ENCODE assay signal across 15 cellular contexts in the genomic region with DNA sequence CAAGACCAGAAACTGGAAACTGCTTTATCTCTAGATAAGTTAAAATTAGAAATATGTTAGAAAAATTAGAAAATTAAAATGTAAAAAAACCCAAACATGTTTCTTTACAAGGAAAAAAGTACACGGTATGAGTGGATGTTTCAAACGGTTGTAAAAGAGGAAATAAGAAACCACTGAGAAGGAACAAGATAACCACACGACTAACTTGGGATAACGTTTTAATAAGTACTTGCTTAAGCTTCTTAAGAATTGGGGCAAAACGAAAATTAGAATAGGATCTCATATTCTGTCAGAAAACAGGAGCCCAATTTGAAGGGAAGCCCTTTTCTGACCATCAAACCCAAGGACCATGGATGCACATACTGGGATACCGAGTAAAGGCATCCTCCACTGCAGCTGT. TPM values are rescaled to one million over a fixed set of nuclear protein-coding genes. Genes with fewer than 3 reads are reported as not detected.
DNase-seq lines count a peak whose midpoint lies in the region; ATAC-seq and TF ChIP-seq lines count a peak whose summit lies in the region.
"Had no signal": no experiment of that assay in that cellular context is flagged by ENCODE, and none has a peak within 500 bp of the region (broad histone marks: within the 10 kb centered on the region; RNA-seq: fewer than 3 reads in every experiment).

No MANE protein-coding gene starts in this region.

- peaks cover 31% of the 10 kb centered on the region; the same call in 1 of the 2 replicates for H3F3A ChIP-seq in SU-DHL-6 (ENCODE audit: insufficient read depth)

- H2AFZ ChIP-seq in SU-DHL-6 (ENCODE audit: low read depth, low read length, severe bottlenecking): no peak overlapping the region

- CTCF ChIA-PET in activated CD4-positive, alpha-beta memory T cell treated with anti-CD3 and anti-CD28 coated beads, Interleukin-2, amount 10 ng/mL, durations not matched to agents 7 days and 5 days (lab: Charles Lee): interaction anchor here (0.6 to 5.2 kb wide), 11 partner anchors 11 to 1011 kb away, joined by 3 to 58 read pairs (median 8); a partner anchor contains a TSS
- CTCF ChIA-PET in activated CD4-positive, alpha-beta memory T cell treated with anti-CD3 and anti-CD28 coated beads for 36 hours (lab: Charles Lee): interaction anchor here (0.6 to 8.6 kb wide), 6 partner anchors 11 to 102 kb away, joined by 3 to 124 read pairs (median 15); a partner anchor contains a TSS
- CTCF ChIA-PET in HEK293T (lab: Yijun Ruan, JAX): no interaction called here

- H4K20me1 ChIP-seq in SU-DHL-6 (ENCODE audit: low read depth, low read length): no peaks in the 10 kb centered on the region

- no peaks in the 10 kb centered on the region for H3K27me3 ChIP-seq in SU-DHL-6 (ENCODE audit: low read length)
- H3K27me3 ChIP-seq: cardiac muscle cell had no signal

- POLR2A ChIA-PET in activated CD4-positive, alpha-beta memory T cell treated with anti-CD3 and anti-CD28 coated beads, Interleukin-2, amount 10 ng/mL, durations not matched to agents 7 days and 5 days (lab: Charles Lee): interaction anchor here (0.9 to 2.0 kb wide), 6 partner anchors 12 to 101 kb away, joined by 3 to 6 read pairs (median 4); a partner anchor contains a TSS
- POLR2A ChIA-PET in activated CD4-positive, alpha-beta memory T cell treated with anti-CD3 and anti-CD28 coated beads for 36 hours (lab: Charles Lee): no interaction called here
- POLR2A ChIA-PET in naive thymus-derived CD8-positive, alpha-beta T cell (lab: Charles Lee): interaction anchor here (0.5 kb wide), 1 partner anchor 9 kb away, joined by 3 read pairs; no protein-coding TSS in a partner anchor
- POLR2A ChIA-PET in HEK293T (lab: Yijun Ruan, JAX): interaction anchor here (1.7 kb wide), 1 partner anchor 31 kb away, joined by 8 read pairs; a partner anchor contains a TSS

- H3K27ac ChIP-seq in KOPT-K1 (ENCODE audit: low read depth, low read length, poor library complexity, severe bottlenecking): peak overlapping the region; percentile 90
- peak overlapping the region; percentile 76 for H3K27ac ChIP-seq in SU-DHL-6 (ENCODE audit: low read depth, low read length)

- no peak for ATAC-seq in naive thymus-derived CD8-positive, alpha-beta T cell

- H3K9me3 ChIP-seq in KOPT-K1 (ENCODE audit: insufficient read depth, low read length, poor library complexity, severe bottlenecking) (no peaks in the 10 kb centered on the region), SU-DHL-6 (ENCODE audit: insufficient read depth, low read length) (no peaks in the 10 kb centered on the region)

- no peaks in the 10 kb centered on the region for H3K9me2 ChIP-seq in SU-DHL-6 (replicated peaks; ENCODE audit: insufficient read depth, low read length)

- peaks cover 48% of the 10 kb centered on the region for H3K4me1 Mint-ChIP-seq in activated CD4-positive, alpha-beta memory T cell treated with anti-CD3 and anti-CD28 coated beads, Interleukin-2, amount 10 ng/mL, durations not matched to agents 7 days and 5 days
- peaks cover 39% of the 10 kb centered on the region for H3K4me1 Mint-ChIP-seq in activated CD4-positive, alpha-beta memory T cell treated with anti-CD3 and anti-CD28 coated beads for 36 hours (ENCODE audit: low read depth)
- H3K4me1 Mint-ChIP-seq in naive thymus-derived CD8-positive, alpha-beta T cell: peaks cover 25 to 61% (median 43%) of the 10 kb centered on the region in 4 donors

- intact Hi-C loops in activated CD4-positive, alpha-beta memory T cell treated with anti-CD3 and anti-CD28 coated beads for 36 hours (cut with micrococcal nuclease): loop anchor here (1.0 to 2.0 kb wide), 2 partner anchors 55 to 102 kb away; a partner anchor contains a TSS

- H3K27me3 Mint-ChIP-seq in activated CD4-positive, alpha-beta memory T cell treated with anti-CD3 and anti-CD28 coated beads, Interleukin-2, amount 10 ng/mL, durations not matched to agents 7 days and 5 days: no peaks in the 10 kb centered on the region
- H3K27me3 Mint-ChIP-seq in activated CD4-positive, alpha-beta memory T cell treated with anti-CD3 and anti-CD28 coated beads for 36 hours: no peaks in the 10 kb centered on the region
- H3K27me3 Mint-ChIP-seq in naive thymus-derived CD8-positive, alpha-beta T cell: no peaks in the 10 kb centered on the region

- H3K36me3 Mint-ChIP-seq in activated CD4-positive, alpha-beta memory T cell treated with anti-CD3 and anti-CD28 coated beads, Interleukin-2, amount 10 ng/mL, durations not matched to agents 7 days and 5 days (ENCODE audit: low read depth): peaks cover 53% of the 10 kb centered on the region
- H3K36me3 Mint-ChIP-seq in activated CD4-positive, alpha-beta memory T cell treated with anti-CD3 and anti-CD28 coated beads for 36 hours: peaks cover 42% of the 10 kb centered on the region
- H3K36me3 Mint-ChIP-seq in naive thymus-derived CD8-positive, alpha-beta T cell: peaks cover 8 to 87% (median 10%) of the 10 kb centered on the region in 3 donors

- peaks cover 56% of the 10 kb centered on the region for H3K36me3 ChIP-seq in KOPT-K1 (ENCODE audit: insufficient read depth, low read length)
- H3K36me3 ChIP-seq in SU-DHL-6 (ENCODE audit: low read length): peaks cover 10% of the 10 kb centered on the region; the same call in 1 of the 2 replicates

- peak overlapping the region; percentile 16 for H3K27ac Mint-ChIP-seq in activated CD4-positive, alpha-beta memory T cell treated with anti-CD3 and anti-CD28 coated beads, Interleukin-2, amount 10 ng/mL, durations not matched to agents 7 days and 5 days
- no peak overlapping the region for H3K27ac Mint-ChIP-seq in activated CD4-positive, alpha-beta memory T cell treated with anti-CD3 and anti-CD28 coated beads for 36 hours
- peak overlapping the region; percentile 23 to 87 (median 60) for H3K27ac Mint-ChIP-seq in naive thymus-derived CD8-positive, alpha-beta T cell

- H3K79me2 ChIP-seq in SU-DHL-6 (ENCODE audit: insufficient read depth, low read length): no peaks in the 10 kb centered on the region

- no peaks in the 10 kb centered on the region for H3K9me3 Mint-ChIP-seq in activated CD4-positive, alpha-beta memory T cell treated with anti-CD3 and anti-CD28 coated beads, Interleukin-2, amount 10 ng/mL, durations not matched to agents 7 days and 5 days
- H3K9me3 Mint-ChIP-seq in activated CD4-positive, alpha-beta memory T cell treated with anti-CD3 and anti-CD28 coated beads for 36 hours: no peaks in the 10 kb centered on the region
- H3K9me3 Mint-ChIP-seq in naive thymus-derived CD8-positive, alpha-beta T cell: no peaks in the 10 kb centered on the region

- no peak for DNase-seq in activated CD4-positive, alpha-beta memory T cell treated with anti-CD3 and anti-CD28 coated beads, Interleukin-2, amount 10 ng/mL, durations not matched to agents 7 days and 5 days
- DNase-seq in activated CD4-positive, alpha-beta memory T cell treated with anti-CD3 and anti-CD28 coated beads for 36 hours: no peak
- no peak for DNase-seq in naive thymus-derived CD8-positive, alpha-beta T cell
- DNase-seq in cerebellum (ENCODE audit: low spot score) (no peak), HEK293T (ENCODE audit: extremely low spot score) (no peak)
- no peak for DNase-seq in activated CD4-positive, CD25-positive, alpha-beta regulatory T cell (lab: John Stamatoyannopoulos, UW)
- DNase-seq: activated CD4-positive, alpha-beta T cell treated with anti-CD3 and anti-CD28 coated beads for 4 hours; activated gamma-delta T cell treated with Interleukin-2 at 50 U/mL for 16 hours; DMS153; NCI-H524 treated with DMSO at 0.1 percent for 48 hours; trophoblast cell had no signal

- peak overlapping the region; percentile 52 for H3K4me2 ChIP-seq in SU-DHL-6 (ENCODE audit: low read depth, low read length, poor library complexity, severe bottlenecking)

- H3K4me3 ChIP-seq in SU-DHL-6 (ENCODE audit: insufficient read depth, low read length, poor library complexity, severe bottlenecking): no peak overlapping the region
- H3K4me3 ChIP-seq: cardiac muscle cell had no signal

- no peak for TF ChIP-seq CTCF in SU-DHL-6 (IDR thresholded peaks at IDR 0.05; ENCODE audit: insufficient read depth, low read length, poor library complexity, severe bottlenecking)

- H3K9ac ChIP-seq in SU-DHL-6 (ENCODE audit: low read length): peak overlapping the region; percentile 14; the same call in 1 of the 2 replicates

- no peak overlapping the region for H3K4me3 Mint-ChIP-seq in activated CD4-positive, alpha-beta memory T cell treated with anti-CD3 and anti-CD28 coated beads, Interleukin-2, amount 10 ng/mL, durations not matched to agents 7 days and 5 days
- H3K4me3 Mint-ChIP-seq in activated CD4-positive, alpha-beta memory T cell treated with anti-CD3 and anti-CD28 coated beads for 36 hours: no peak overlapping the region
- H3K4me3 Mint-ChIP-seq in naive thymus-derived CD8-positive, alpha-beta T cell: peak overlapping the region in 1 of 10 donors; percentile 2

TF ChIP-seq in HEK293T, 16 proteins besides CTCF, POLR2A, EP300 and RAD21 (continues in another document):
- TF ChIP-seq SP1 (IDR thresholded peaks at IDR 0.05) (no peak), SUZ12 (IDR thresholded peaks at IDR 0.05) (no peak), L3MBTL2 (conservative IDR thresholded peaks at IDR 0.05) (no peak)

RNA-seq across cellular contexts. Expression of a gene that starts 31.0 kb away (rescaled TPM):
- total RNA-seq in activated CD4-positive, alpha-beta memory T cell treated with anti-CD3 and anti-CD28 coated beads, Interleukin-2, amount 10 ng/mL, durations not matched to agents 7 days and 5 days: 10 to 100 TPM; 46.4 to 50.4 TPM
- total RNA-seq in activated CD4-positive, alpha-beta memory T cell treated with anti-CD3 and anti-CD28 coated beads for 36 hours: 10 to 100 TPM; 37.5 to 37.6 TPM
- 100 to 1,000 TPM; 141 to 150 TPM for total RNA-seq in naive thymus-derived CD8-positive, alpha-beta T cell
- polyA plus RNA-seq in naive thymus-derived CD8-positive, alpha-beta T cell: 10 to 100 TPM; 50.9 to 71.4 (median 51.2) TPM
- 94.9 TPM for total RNA-seq in cerebellum

RNA-seq across cellular contexts. Expression of a gene that starts 43.2 kb away (rescaled TPM):
- total RNA-seq in activated CD4-positive, alpha-beta memory T cell treated with anti-CD3 and anti-CD28 coated beads, Interleukin-2, amount 10 ng/mL, durations not matched to agents 7 days and 5 days: not detected
- not detected for total RNA-seq in activated CD4-positive, alpha-beta memory T cell treated with anti-CD3 and anti-CD28 coated beads for 36 hours
- total RNA-seq in naive thymus-derived CD8-positive, alpha-beta T cell: not detected
- not detected for polyA plus RNA-seq in naive thymus-derived CD8-positive, alpha-beta T cell
- 0.45 TPM for total RNA-seq in cerebellum
- total RNA-seq: cardiac muscle cell, H4 had no signal
- polyA plus RNA-seq: cardiac muscle cell had no signal

RNA-seq across cellular contexts. Expression of a gene that starts 59.2 kb away (rescaled TPM):
- total RNA-seq in activated CD4-positive, alpha-beta memory T cell treated with anti-CD3 and anti-CD28 coated beads, Interleukin-2, amount 10 ng/mL, durations not matched to agents 7 days and 5 days: 10 to 100 TPM; 15.2 to 16.3 TPM
- total RNA-seq in activated CD4-positive, alpha-beta memory T cell treated with anti-CD3 and anti-CD28 coated beads for 36 hours: 10 to 100 TPM; 13.1 to 13.8 TPM
- total RNA-seq in naive thymus-derived CD8-positive, alpha-beta T cell: 10 to 100 TPM; 23.6 to 24.8 TPM
- polyA plus RNA-seq in naive thymus-derived CD8-positive, alpha-beta T cell: 10 to 100 TPM in 2 of 3 donors, 1 to 10 TPM in 1; 8.4 to 14.7 (median 14.2) TPM
- 101 TPM for total RNA-seq in cerebellum

RNA-seq across cellular contexts. Expression of a gene that starts 59.3 kb away (rescaled TPM):
- total RNA-seq in activated CD4-positive, alpha-beta memory T cell treated with anti-CD3 and anti-CD28 coated beads, Interleukin-2, amount 10 ng/mL, durations not matched to agents 7 days and 5 days: not detected
- total RNA-seq in activated CD4-positive, alpha-beta memory T cell treated with anti-CD3 and anti-CD28 coated beads for 36 hours: not detected
- under 1 TPM; 0.18 to 0.19 TPM for total RNA-seq in naive thymus-derived CD8-positive, alpha-beta T cell
- under 1 TPM in 2 of 3 donors, not detected in 1; 0.08 to 0.98 TPM for polyA plus RNA-seq in naive thymus-derived CD8-positive, alpha-beta T cell
- total RNA-seq in cerebellum: 0.73 TPM
